ENCODE assay signal across 8 cellular contexts in genomic region chr2:32063310-32064020, GRCh38.
DNase-seq lines count a peak whose midpoint lies in the region; ATAC-seq lines count a peak whose summit lies in the region.

SPAST (plus strand) TSS chr2:32063556; CDS start chr2:32063832, 276 bp downstream.

- H4K20me1 ChIP-seq in BLaER1 treated with 17β-estradiol and CSF1 and Interleukin-3, amounts not matched to agents 10 nM and 100 nM: peaks cover 0 to 24% (median 5%) of the 10 kb centered on the region in 11 experiments; a peak in 9 of 22 replicates

- peak within 1 kb of the TSS; percentile 64 to 89 (median 80) for H3K4me3 ChIP-seq in BLaER1 treated with 17β-estradiol and CSF1 and Interleukin-3, amounts not matched to agents 10 nM and 100 nM

- peak within 1 kb of the TSS; percentile 82 to 94 (median 91) for H3K4me2 ChIP-seq in BLaER1 treated with 17β-estradiol and CSF1 and Interleukin-3, amounts not matched to agents 10 nM and 100 nM

- H3K27me3 ChIP-seq in BLaER1 treated with 17β-estradiol and CSF1 and Interleukin-3, amounts not matched to agents 10 nM and 100 nM: no peaks in the 10 kb centered on the region

- H3K9ac ChIP-seq in BLaER1 treated with 17β-estradiol and CSF1 and Interleukin-3, amounts not matched to agents 10 nM and 100 nM: peak within 1 kb of the TSS; percentile 74 to 93 (median 89)

- H3K9me3 ChIP-seq in BLaER1 treated with 17β-estradiol and CSF1 and Interleukin-3, amounts not matched to agents 10 nM and 100 nM (replicated peaks in 1 of 11): no peaks in the 10 kb centered on the region

- DNase-seq in GM19240 (ENCODE audit: insufficient read length, low spot score) (peak; percentile 95), NCI-H524 treated with DMSO at 0.1 percent for 48 hours (lab: John Stamatoyannopoulos, UW) (peak; percentile 97), kidney glomerular epithelial cell (lab: John Stamatoyannopoulos, UW) (peak; percentile 98)
- peak; percentile 96 to 97 for DNase-seq in activated CD4-positive, alpha-beta T cell treated with anti-CD3 and anti-CD28 coated beads for 4 hours
- DNase-seq in stimulated activated CD4-positive, alpha-beta T cell treated with anti-CD3 and anti-CD28 coated beads, Interleukin-1b, Interleukin-23, amount 100 ng/mL, for 1 hour (ENCODE audit: low read depth in 2 of 2): peak; percentile 89 to 93

- peaks cover 28 to 37% (median 33%) of the 10 kb centered on the region in 10 experiments for H3K4me1 ChIP-seq in BLaER1 treated with 17β-estradiol and CSF1 and Interleukin-3, amounts not matched to agents 10 nM and 100 nM

- peak; percentile 96 for ATAC-seq in HG03460 (IDR thresholded peaks at IDR 0.05; ENCODE audit: unreplicated experiment)

- peak within 1 kb of the TSS; percentile 71 to 92 (median 83) for H3K27ac ChIP-seq in BLaER1 treated with 17β-estradiol and CSF1 and Interleukin-3, amounts not matched to agents 10 nM and 100 nM
- H3K27ac ChIP-seq in cingulate gyrus (ENCODE audit: low read depth, low read length): peak within 1 kb of the TSS; percentile 88

- peaks cover 4 to 19% (median 12%) of the 10 kb centered on the region in 11 experiments; a peak in 13 of 22 replicates for H3K36me3 ChIP-seq in BLaER1 treated with 17β-estradiol and CSF1 and Interleukin-3, amounts not matched to agents 10 nM and 100 nM

Comparison
In these comparisons a context has a peak if more than half of its experiments do, and no peak if none do; other contexts are left out.
1. Peak in every context shown above with its lines: DNase-seq, ATAC-seq, H3K4me3 ChIP-seq and H3K27ac ChIP-seq.